Comparison of ENCODE assay signal across 13 cellular contexts in genomic region chr14:49960453-49960852, GRCh38.
A peak's percentile ranks its signal among the peaks of the same experiment; 100 is the strongest.
DNase-seq lines count a peak whose midpoint lies in the region; ATAC-seq, FAIRE-seq and TF ChIP-seq lines count a peak whose summit lies in the region.
"Had no signal": no experiment of that assay in that cellular context is flagged by ENCODE, and none has a peak within 500 bp of the region (broad histone marks: within the 10 kb centered on the region; RNA-seq: fewer than 3 reads in every experiment).

No MANE protein-coding gene starts in this region.

- H3K4me3 ChIP-seq in SU-DHL-6 (ENCODE audit: insufficient read depth, low read length, poor library complexity, severe bottlenecking): peak overlapping the region; percentile 31

- ATAC-seq in HG02759 (IDR thresholded peaks at IDR 0.05; ENCODE audit: unreplicated experiment) (peak; percentile 1), SK-N-SH treated with all-trans-retinoic acid at 6 μM for 48 hours (no peak)
- ATAC-seq in naive thymus-derived CD8-positive, alpha-beta T cell: peak; percentile 20 to 42

- H3K9me3 Mint-ChIP-seq in naive thymus-derived CD8-positive, alpha-beta T cell: no peaks in the 10 kb centered on the region

- H3K36me3 Mint-ChIP-seq in naive thymus-derived CD8-positive, alpha-beta T cell: no peaks in the 10 kb centered on the region
- H3K36me3 Mint-ChIP-seq: activated naive CD8-positive, alpha-beta T cell had no signal

- H3K9ac ChIP-seq in SU-DHL-6 (ENCODE audit: low read length): peak overlapping the region; percentile 50

- no peaks in the 10 kb centered on the region for H3K79me2 ChIP-seq in SU-DHL-6 (ENCODE audit: insufficient read depth, low read length)

- no peaks in the 10 kb centered on the region for H3K9me3 ChIP-seq in SU-DHL-6 (ENCODE audit: insufficient read depth, low read length)

- peak overlapping the region; percentile 63 for H3K4me2 ChIP-seq in SU-DHL-6 (ENCODE audit: low read depth, low read length, poor library complexity, severe bottlenecking)

- H3K27me3 Mint-ChIP-seq in naive thymus-derived CD8-positive, alpha-beta T cell: no peaks in the 10 kb centered on the region
- H3K27me3 Mint-ChIP-seq: activated CD4-positive, alpha-beta T cell treated with anti-CD3 and anti-CD28 coated beads, Interleukin-2, amount 10 ng/mL, durations not matched to agents 24 days and 14 days; activated naive CD8-positive, alpha-beta T cell had no signal

- DNase-seq in DMS153 (lab: John Stamatoyannopoulos, UW): peak; percentile 73
- no peak for DNase-seq in DMS153 treated with DMSO at 0.1 percent for 48 hours (lab: John Stamatoyannopoulos, UW; ENCODE audit: unreplicated experiment)
- DNase-seq in naive thymus-derived CD8-positive, alpha-beta T cell: no peak
- no peak for DNase-seq in GM12892 (ENCODE audit: insufficient read length)
- DNase-seq in NK-92 treated with Interleukin-12 subunit alpha and Interleukin-12 subunit beta, amount 100 ng/mL, for 24 hours (lab: John Stamatoyannopoulos, UW): no peak
- DNase-seq: effector CD4-positive, alpha-beta T cell; mesendoderm; retina had no signal

- no peaks in the 10 kb centered on the region for H3K9me2 ChIP-seq in SU-DHL-6 (replicated peaks; ENCODE audit: insufficient read depth, low read length)

- peaks cover 4 to 50% (median 7%) of the 10 kb centered on the region in 4 donors for H3K4me1 Mint-ChIP-seq in naive thymus-derived CD8-positive, alpha-beta T cell

- H3K4me3 Mint-ChIP-seq in naive thymus-derived CD8-positive, alpha-beta T cell: peak overlapping the region in 2 of 10 donors; percentile 33 to 73
- H3K4me3 Mint-ChIP-seq: activated naive CD8-positive, alpha-beta T cell had no signal

- H2AFZ ChIP-seq in SU-DHL-6 (ENCODE audit: low read depth, low read length, severe bottlenecking): no peak overlapping the region

- peaks cover 57% of the 10 kb centered on the region for H3F3A ChIP-seq in SU-DHL-6 (ENCODE audit: insufficient read depth)

- no peak for FAIRE-seq in GM12892 (lab: Jason Lieb, UNC)

- no peaks in the 10 kb centered on the region for H3K27me3 ChIP-seq in SU-DHL-6 (ENCODE audit: low read length)

- no peak for TF ChIP-seq POLR2A in GM12892 (IDR thresholded peaks at IDR 0.05; ENCODE audit: low read depth, low read length)

- H3K27ac Mint-ChIP-seq in naive thymus-derived CD8-positive, alpha-beta T cell: peak overlapping the region in 5 of 10 donors; percentile 6 to 83 (median 61)

- H3K27ac ChIP-seq in SU-DHL-6 (ENCODE audit: low read depth, low read length): peak overlapping the region; percentile 95

- no peak for TF ChIP-seq CTCF in SU-DHL-6 (IDR thresholded peaks at IDR 0.05; ENCODE audit: insufficient read depth, low read length, poor library complexity, severe bottlenecking)

- no peaks in the 10 kb centered on the region for H4K20me1 ChIP-seq in SU-DHL-6 (ENCODE audit: low read depth, low read length)

- H3K36me3 ChIP-seq in SU-DHL-6 (ENCODE audit: low read length): no peaks in the 10 kb centered on the region

- POLR2A ChIA-PET in naive thymus-derived CD8-positive, alpha-beta T cell (lab: Charles Lee): interaction anchor here (0.6 to 1.2 kb wide), 4 partner anchors 43 to 103 kb away, joined by 3 to 4 read pairs (median 3); no protein-coding TSS in a partner anchor

TF ChIP-seq in SK-N-SH treated with all-trans-retinoic acid at 6 μM for 48 hours, 23 proteins besides CTCF, POLR2A, EP300 and RAD21:
- TF ChIP-seq ZNF8 (CRISPR knock-in tag; IDR thresholded peaks at IDR 0.05) (no peak), CREB5 (CRISPR knock-in tag; IDR thresholded peaks at IDR 0.05; ENCODE audit: low read depth) (no peak), ZNF565 (CRISPR knock-in tag; conservative IDR thresholded peaks at IDR 0.05; ENCODE audit: low read depth) (no peak), CSDC2 (CRISPR knock-in tag; IDR thresholded peaks at IDR 0.05) (no peak), ZFP3 (CRISPR knock-in tag; IDR thresholded peaks at IDR 0.05) (no peak), CSRNP3 (CRISPR knock-in tag; IDR thresholded peaks at IDR 0.05) (no peak), ESRRG (CRISPR knock-in tag; IDR thresholded peaks at IDR 0.05) (no peak), ZNF70 (CRISPR knock-in tag; IDR thresholded peaks at IDR 0.05) (no peak), TSHZ2 (CRISPR knock-in tag; IDR thresholded peaks at IDR 0.05) (no peak), PPARA (CRISPR knock-in tag; IDR thresholded peaks at IDR 0.05; ENCODE audit: borderline replicate concordance) (no peak), ARNTL (CRISPR knock-in tag; IDR thresholded peaks at IDR 0.05; ENCODE audit: borderline replicate concordance, low read depth) (no peak), GLIS3 (CRISPR knock-in tag; IDR thresholded peaks at IDR 0.05) (no peak), ZFP30 (CRISPR knock-in tag; IDR thresholded peaks at IDR 0.05) (no peak), OSR1 (CRISPR knock-in tag; IDR thresholded peaks at IDR 0.05) (no peak), POU6F1 (CRISPR knock-in tag; IDR thresholded peaks at IDR 0.05; ENCODE audit: borderline replicate concordance, low read depth) (no peak), TOX (CRISPR knock-in tag; IDR thresholded peaks at IDR 0.05; ENCODE audit: borderline replicate concordance) (no peak), RARB (CRISPR knock-in tag; IDR thresholded peaks at IDR 0.05) (no peak), SNAI2 (CRISPR knock-in tag; IDR thresholded peaks at IDR 0.05) (no peak), ISL1 (CRISPR knock-in tag; IDR thresholded peaks at IDR 0.05) (no peak)
